ENCODE assay signal across 16 cellular contexts in genomic region chr1:64669098-64669675, GRCh38.
DNase-seq lines count a peak whose midpoint lies in the region; ATAC-seq and TF ChIP-seq lines count a peak whose summit lies in the region.
"Had no signal": no experiment of that assay in that cellular context is flagged by ENCODE, and none has a peak within 500 bp of the region (broad histone marks: within the 10 kb centered on the region; RNA-seq: fewer than 3 reads in every experiment).

No MANE protein-coding gene starts in this region.

- H3K9me3 ChIP-seq in ascending aorta, result no peaks in the 10 kb centered on the region
- H3K9me3 ChIP-seq: BLaER1 treated with 17β-estradiol and CSF1 and Interleukin-3, amounts not matched to agents 10 nM and 100 nM; HAP-1 had no signal

- H3K4me3 Mint-ChIP-seq in nephron progenitor cell, result no peak overlapping the region
- H3K4me3 Mint-ChIP-seq: CD4-positive, CD25-positive, alpha-beta regulatory T cell had no signal

- H3K27me3 ChIP-seq in ascending aorta, result no peaks in the 10 kb centered on the region
- H3K27me3 ChIP-seq: BLaER1 treated with 17β-estradiol and CSF1 and Interleukin-3, amounts not matched to agents 10 nM and 100 nM had no signal

- H3K4me1 Mint-ChIP-seq in nephron progenitor cell, result peaks cover 2% of the 10 kb centered on the region
- H3K4me1 Mint-ChIP-seq: CD4-positive, CD25-positive, alpha-beta regulatory T cell had no signal

- H3K36me3 ChIP-seq in ascending aorta, result peaks cover 0 to 2% of the 10 kb centered on the region in 2 donors

- H3K9me3 Mint-ChIP-seq in nephron progenitor cell, result no peaks in the 10 kb centered on the region
- H3K9me3 Mint-ChIP-seq: CD4-positive, CD25-positive, alpha-beta regulatory T cell had no signal

- peaks cover 72% of the 10 kb centered on the region for H3K36me3 Mint-ChIP-seq in nephron progenitor cell (ENCODE audit: low read depth)
- H3K36me3 Mint-ChIP-seq: CD4-positive, CD25-positive, alpha-beta regulatory T cell had no signal

- no peaks in the 10 kb centered on the region for H3K27me3 Mint-ChIP-seq in nephron progenitor cell (ENCODE audit: low read depth, poor library complexity)
- H3K27me3 Mint-ChIP-seq: CD4-positive, CD25-positive, alpha-beta regulatory T cell had no signal

- H3K27ac Mint-ChIP-seq in nephron progenitor cell, result peak overlapping the region; percentile 68
- H3K27ac Mint-ChIP-seq: CD4-positive, CD25-positive, alpha-beta regulatory T cell had no signal

- DNase-seq in DMS53 (lab: John Stamatoyannopoulos, UW) (peak; percentile 17), DMS53 treated with DMSO at 0.1 percent for 48 hours (lab: John Stamatoyannopoulos, UW; ENCODE audit: unreplicated experiment) (no peak), AG04449 (ENCODE audit: low read depth, low spot score) (peak; percentile 10), amniotic epithelial cell (ENCODE audit: low read depth) (peak; percentile 40), nephron progenitor cell (no peak), ascending aorta (ENCODE audit: low spot score in 2 of 2) (no peak), NCI-H748 treated with DMSO at 0.1 percent for 48 hours (lab: John Stamatoyannopoulos, UW) (no peak)
- DNase-seq: AML-193; CD4-positive, CD25-positive, alpha-beta regulatory T cell; DMS79 had no signal

- POLR2A ChIA-PET in AG04449 (lab: Yijun Ruan, JAX), result interaction anchor here (0.6 kb wide), 1 partner anchor 339 kb away, joined by 3 read pairs; no protein-coding TSS in a partner anchor

- TF ChIP-seq CTCF in AG04449 (IDR thresholded peaks at IDR 0.05; ENCODE audit: insufficient read depth, low read length, missing control alignments) (no peak), nephron progenitor cell (IDR thresholded peaks at IDR 0.05) (no peak), ascending aorta (IDR thresholded peaks at IDR 0.05) (no peak)

- H3K4me3 ChIP-seq in AG04449 (ENCODE audit: low read depth, low read length) (no peak overlapping the region), ascending aorta (no peak overlapping the region)
- H3K4me3 ChIP-seq: BLaER1 treated with 17β-estradiol and CSF1 and Interleukin-3, amounts not matched to agents 10 nM and 100 nM; GM12878; HAP-1 had no signal

- intact Hi-C loops in ascending aorta (cut with DNase I), result no loop called here

- CTCF ChIA-PET in AG04449 (lab: Yijun Ruan, JAX), result interaction anchor here (0.7 to 13.0 kb wide), 2 partner anchors 12 to 402 kb away, joined by 4 to 129 read pairs; no protein-coding TSS in a partner anchor

- no peaks in the 10 kb centered on the region for H3K4me1 ChIP-seq in ascending aorta
- H3K4me1 ChIP-seq: HAP-1 had no signal

- H3K27ac ChIP-seq in ascending aorta, result no peak overlapping the region
- H3K27ac ChIP-seq: 22Rv1; BLaER1 treated with 17β-estradiol and CSF1 and Interleukin-3, amounts not matched to agents 10 nM and 100 nM had no signal

- no peak for ATAC-seq in HG03342 (IDR thresholded peaks at IDR 0.05; ENCODE audit: unreplicated experiment)
- ATAC-seq: GM12878, HepG2 had no signal

Comparison
In these comparisons a context has a peak if more than half of its experiments do, and no peak if none do; other contexts are left out.
1. DNase-seq: peak in DMS53 (single experiment), AG04449 (single experiment) and amniotic epithelial cell (single experiment); none in DMS53 treated with DMSO at 0.1 percent for 48 hours (single experiment), nephron progenitor cell (single experiment), ascending aorta (0 of 2) and NCI-H748 treated with DMSO at 0.1 percent for 48 hours (single experiment).